35 cellular contexts compared by ENCODE assay signal in genomic region chr6:69722683-69723082, GRCh38.
"Had no signal": no experiment of that assay in that cellular context is flagged by ENCODE, and none has a peak within 500 bp of the region (broad histone marks: within the 10 kb centered on the region; RNA-seq: fewer than 3 reads in every experiment).

No MANE protein-coding gene starts in this region.

- H3K27me3 ChIP-seq: MG63 had no signal

- H3K4me3 ChIP-seq: MG63 had no signal

- H3K36me3 ChIP-seq: MG63 had no signal

- DNase-seq: Karpas-422, Kasumi-1, MG63, MM.1S, MV-4-11, NCI-H1048, NCI-H1092, NCI-H1092 treated with DMSO at 0.1 percent for 48 hours, NCI-H1105, NCI-H1105 treated with DMSO at 0.1 percent for 48 hours, NCI-H1417, NCI-H1417 treated with DMSO at 0.1 percent for 48 hours, NCI-H1436, NCI-H1436 treated with DMSO at 0.1 percent for 48 hours, NCI-H146, NCI-H1694, NCI-H1694 treated with DMSO at 0.1 percent for 48 hours, NCI-H187, NCI-H187 treated with DMSO at 0.1 percent for 48 hours, NCI-H1930, NCI-H2029, NCI-H2029 treated with DMSO at 0.1 percent for 48 hours, NCI-H2081, NCI-H2081 treated with DMSO at 0.1 percent for 48 hours, NCI-H2107, NCI-H2171, NCI-H2171 treated with DMSO at 0.1 percent for 48 hours, NCI-H2227 treated with DMSO at 0.1 percent for 48 hours, NCI-H226, NCI-H345, NCI-H446, NCI-H446 treated with DMSO at 0.1 percent for 48 hours, NCI-H510A, NCI-H510A treated with DMSO at 0.1 percent for 48 hours, NCI-H524 had no signal
